ENCODE assay signal across 13 cellular contexts in genomic region chr2:171531291-171531690, GRCh38. TPM values are rescaled to one million over a fixed set of nuclear protein-coding genes. Genes with fewer than 3 reads are reported as not detected.
DNase-seq lines count a peak whose midpoint lies in the region; ATAC-seq, FAIRE-seq and TF ChIP-seq lines count a peak whose summit lies in the region.
"Had no signal": no experiment of that assay in that cellular context is flagged by ENCODE, and none has a peak within 500 bp of the region (broad histone marks: within the 10 kb centered on the region; RNA-seq: fewer than 3 reads in every experiment).

No MANE protein-coding gene starts in this region.

- DNase-seq in AG04450 (ENCODE audit: low read depth, low spot score) (no peak), MV-4-11 (lab: John Stamatoyannopoulos, UW) (peak; percentile 18), endothelial cell of umbilical vein (ENCODE audit: low read depth, low spot score) (peak; percentile 74), occipital lobe (lab: John Stamatoyannopoulos, UW) (peak; percentile 7), urothelium cell line (ENCODE audit: low spot score) (no peak)
- DNase-seq: naive B cell; NCI-H146; stimulated activated CD4-positive, alpha-beta T cell treated with anti-CD3 and anti-CD28 coated beads, Interleukin-4, amount 100 ng/mL, for 4 hours had no signal

- CTCF ChIA-PET in AG04450 (lab: Charles Lee) (interaction anchor here (0.6 to 1.6 kb wide), 6 partner anchors 10 to 213 kb away, joined by 3 to 7 read pairs (median 6); no protein-coding TSS in a partner anchor), endothelial cell of umbilical vein (lab: Charles Lee) (interaction anchor here (1.1 to 2.5 kb wide), 5 partner anchors 9 to 68 kb away, joined by 3 to 13 read pairs (median 5); partner anchors contain the start of gene CYBRD1)

- no TSS peak for BruUV-seq in endothelial cell of umbilical vein (replicated peaks; lab: Mats Ljungman, UMichigan)

- H3K9me1 ChIP-seq in endothelial cell of umbilical vein (replicated peaks; ENCODE audit: control insufficient read depth, extremely low read depth, insufficient read depth, low read length): no peaks in the 10 kb centered on the region

- peaks cover 2% of the 10 kb centered on the region for H4K20me1 ChIP-seq in endothelial cell of umbilical vein (replicated peaks; ENCODE audit: control insufficient read depth, extremely low read depth, insufficient read depth, low read length)

- TF ChIP-seq CTCF in AG04450 (IDR thresholded peaks at IDR 0.05; ENCODE audit: low read depth, low read length) (no peak), endothelial cell of umbilical vein (IDR thresholded peaks at IDR 0.05; ENCODE audit: extremely low read depth in 1 of 2, insufficient read depth in 1 of 2, low read depth in 1 of 2, low read length in 2 of 2) (no peak)

- ATAC-seq in GM21717 (IDR thresholded peaks at IDR 0.05; ENCODE audit: unreplicated experiment) (no peak), GM19463 (IDR thresholded peaks at IDR 0.05; ENCODE audit: unreplicated experiment) (no peak), GM19035 (IDR thresholded peaks at IDR 0.05; ENCODE audit: unreplicated experiment) (no peak)

- dilution Hi-C loops in endothelial cell of umbilical vein (cut with MboI; ENCODE audit: extremely low pct_ligation_motif_present, low sequenced_read_pairs): no loop called here

- H3K27me3 ChIP-seq in AG04450 (ENCODE audit: control insufficient read depth, insufficient read depth, low read length) (no peaks in the 10 kb centered on the region), endothelial cell of umbilical vein (ENCODE audit: control insufficient read depth in 2 of 2, insufficient read depth in 2 of 2, low read length in 2 of 2) (no peaks in the 10 kb centered on the region)

- H3K4me2 ChIP-seq in endothelial cell of umbilical vein (ENCODE audit: insufficient read depth, low read length): peak overlapping the region; percentile 86

- H3K36me3 ChIP-seq in endothelial cell of umbilical vein (ENCODE audit: control insufficient read depth in 2 of 2, extremely low read depth in 1 of 2, insufficient read depth in 2 of 2, low read length in 2 of 2): no peaks in the 10 kb centered on the region

- no peak for TF ChIP-seq POLR2A in endothelial cell of umbilical vein (IDR thresholded peaks at IDR 0.05; ENCODE audit: low read depth, low read length)

- H3K79me2 ChIP-seq in endothelial cell of umbilical vein (ENCODE audit: control insufficient read depth, insufficient read depth, low read length): peaks cover 2% of the 10 kb centered on the region

- no peak overlapping the region for H3K27ac ChIP-seq in AG04450 (ENCODE audit: low read depth, low read length)
- peak overlapping the region; percentile 67 for H3K27ac ChIP-seq in endothelial cell of umbilical vein (ENCODE audit: insufficient read depth, low read depth, low read length)

- H3K4me3 ChIP-seq in AG04450 (ENCODE audit: low read depth, low read length) (peak overlapping the region; percentile 5; the same call in 1 of the 2 replicates), endothelial cell of umbilical vein (replicated peaks in 1 of 3; ENCODE audit: insufficient read depth in 1 of 3, low read depth in 1 of 3, low read length in 3 of 3) (peak overlapping the region in 1 of 3 experiments; percentile 58)

- peak overlapping the region; percentile 51 for H3K9ac ChIP-seq in endothelial cell of umbilical vein (replicated peaks; ENCODE audit: extremely low read depth, insufficient read depth, low read length)

- H3K9me3 ChIP-seq in AG04450 (ENCODE audit: control insufficient read depth, insufficient read depth, low read length): no peaks in the 10 kb centered on the region
- H3K9me3 ChIP-seq in endothelial cell of umbilical vein (replicated peaks; ENCODE audit: control insufficient read depth, insufficient read depth, low read length): no peaks in the 10 kb centered on the region

- intact Hi-C loops in endothelial cell of umbilical vein (cut with micrococcal nuclease): loop anchor here (1.0 kb wide), 1 partner anchor 8 kb away; no protein-coding TSS in a partner anchor

- H2AFZ ChIP-seq in endothelial cell of umbilical vein (ENCODE audit: low read depth, low read length): no peak overlapping the region

- POLR2A ChIA-PET in AG04450 (lab: Yijun Ruan, JAX) (interaction anchor here (0.6 to 1.8 kb wide), 5 partner anchors 9 to 370 kb away, joined by 3 to 17 read pairs (median 4); partner anchors contain the start of gene CYBRD1), endothelial cell of umbilical vein (lab: Charles Lee) (no interaction called here)

- FAIRE-seq in endothelial cell of umbilical vein (lab: Jason Lieb, UNC) (peak; percentile 97), urothelium cell line (lab: Jason Lieb, UNC) (no peak)
- FAIRE-seq: H1, RCC 7860 had no signal

- peaks cover 15% of the 10 kb centered on the region for H3K4me1 ChIP-seq in endothelial cell of umbilical vein (ENCODE audit: control insufficient read depth, extremely low read depth, insufficient read depth, low read length)

TF ChIP-seq in endothelial cell of umbilical vein, 7 proteins besides CTCF, POLR2A, EP300 and RAD21:
- TF ChIP-seq EZH2 (IDR thresholded peaks at IDR 0.05; ENCODE audit: borderline replicate concordance, low read depth, low read length, severe bottlenecking) (no peak), JUN (IDR thresholded peaks at IDR 0.05; ENCODE audit: borderline replicate concordance, insufficient read depth, insufficient read length, low read depth) (no peak), GATA2 (IDR thresholded peaks at IDR 0.05; ENCODE audit: insufficient read depth, insufficient read length, low read depth, low read length) (no peak), POLR2AphosphoS5 (IDR thresholded peaks at IDR 0.05; ENCODE audit: insufficient read depth, low read depth, low read length) (no peak), FOS (IDR thresholded peaks at IDR 0.05; ENCODE audit: borderline replicate concordance, insufficient read depth, low read length) (peak; percentile 59), MYC (IDR thresholded peaks at IDR 0.05; ENCODE audit: low read depth, low read length) (no peak), MAX (IDR thresholded peaks at IDR 0.05; ENCODE audit: insufficient read depth, insufficient read length) (no peak)

RNA-seq across cellular contexts. Expression of gene CYBRD1, which starts 9.0 kb away (rescaled TPM):
- polyA plus RNA-seq in AG04450 (2011; rRNA removed): 115 and 157 TPM in 2 replicates
- polyA minus RNA-seq in AG04450 (2011; rRNA and poly(A)+ RNA removed): 103 and 104 TPM in 2 replicates
- total RNA-seq in endothelial cell of umbilical vein: 22.8 and 24.8 TPM in 2 replicates
- 23.1 and 24.1 TPM in 2 replicates for polyA plus RNA-seq in endothelial cell of umbilical vein
- polyA plus RNA-seq in endothelial cell of umbilical vein (2011; cell fraction: cytosol; rRNA removed): 10.0 and 12.2 TPM in 2 replicates
- 11.2 and 11.4 TPM in 2 replicates for polyA plus RNA-seq in endothelial cell of umbilical vein (2011; cell fraction: nucleus; rRNA removed)
- polyA plus RNA-seq in endothelial cell of umbilical vein (2012): 18.4 and 24.1 TPM in 2 replicates
- polyA minus RNA-seq in endothelial cell of umbilical vein: 45.6 and 47.3 TPM in 2 replicates
- polyA minus RNA-seq in endothelial cell of umbilical vein (2011; cell fraction: cytosol; rRNA and poly(A)+ RNA removed): 1.4 TPM
- polyA minus RNA-seq in endothelial cell of umbilical vein (2011; cell fraction: nucleus; rRNA and poly(A)+ RNA removed): 7.1 and 9.3 TPM in 2 replicates
- 12.3 TPM for total RNA-seq in occipital lobe

Comparison
In these comparisons a context has a peak if more than half of its experiments do, and no peak if none do; other contexts are left out.
1. DNase-seq: peak in MV-4-11 (single experiment), endothelial cell of umbilical vein (single experiment) and occipital lobe (single experiment); none in AG04450 (single experiment) and urothelium cell line (single experiment).